Comparison of ENCODE assay signal across 1 cellular context in the genomic region with DNA sequence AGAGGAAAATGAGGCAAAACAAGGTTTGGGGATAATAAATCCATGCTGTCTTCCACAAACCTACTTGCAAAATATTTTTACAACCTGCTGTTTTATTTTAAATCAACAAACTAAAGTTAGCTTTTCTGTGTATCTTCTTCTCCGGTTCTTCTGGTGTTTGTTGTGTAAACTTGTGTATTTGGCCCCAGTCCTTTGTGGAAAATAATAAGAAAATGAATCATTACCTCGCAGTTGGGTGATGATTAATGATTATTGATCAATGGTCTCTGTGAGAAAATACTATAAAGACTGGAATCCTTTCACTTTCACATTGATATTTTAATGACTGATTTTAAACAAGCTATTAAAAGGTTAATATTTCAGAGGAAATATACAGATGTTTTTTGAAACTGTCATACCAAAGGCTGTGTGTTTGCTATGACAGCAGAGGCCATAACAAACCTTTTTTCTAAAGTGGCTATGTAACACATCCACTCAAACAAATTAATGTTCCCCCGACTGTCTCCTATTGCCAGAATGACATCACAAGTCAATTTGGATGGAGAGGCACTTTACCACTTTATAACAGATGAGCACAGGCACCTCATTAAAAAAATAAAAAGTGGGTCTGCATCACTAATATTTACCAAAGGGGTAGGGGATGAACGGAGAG.
TF ChIP-seq lines count a peak whose summit lies in the region.

No MANE protein-coding gene starts in this region.

TF ChIP-seq in HEK293, 187 proteins besides CTCF, POLR2A, EP300 and RAD21 (continued from another document):
- TF ChIP-seq, protein P1, sequence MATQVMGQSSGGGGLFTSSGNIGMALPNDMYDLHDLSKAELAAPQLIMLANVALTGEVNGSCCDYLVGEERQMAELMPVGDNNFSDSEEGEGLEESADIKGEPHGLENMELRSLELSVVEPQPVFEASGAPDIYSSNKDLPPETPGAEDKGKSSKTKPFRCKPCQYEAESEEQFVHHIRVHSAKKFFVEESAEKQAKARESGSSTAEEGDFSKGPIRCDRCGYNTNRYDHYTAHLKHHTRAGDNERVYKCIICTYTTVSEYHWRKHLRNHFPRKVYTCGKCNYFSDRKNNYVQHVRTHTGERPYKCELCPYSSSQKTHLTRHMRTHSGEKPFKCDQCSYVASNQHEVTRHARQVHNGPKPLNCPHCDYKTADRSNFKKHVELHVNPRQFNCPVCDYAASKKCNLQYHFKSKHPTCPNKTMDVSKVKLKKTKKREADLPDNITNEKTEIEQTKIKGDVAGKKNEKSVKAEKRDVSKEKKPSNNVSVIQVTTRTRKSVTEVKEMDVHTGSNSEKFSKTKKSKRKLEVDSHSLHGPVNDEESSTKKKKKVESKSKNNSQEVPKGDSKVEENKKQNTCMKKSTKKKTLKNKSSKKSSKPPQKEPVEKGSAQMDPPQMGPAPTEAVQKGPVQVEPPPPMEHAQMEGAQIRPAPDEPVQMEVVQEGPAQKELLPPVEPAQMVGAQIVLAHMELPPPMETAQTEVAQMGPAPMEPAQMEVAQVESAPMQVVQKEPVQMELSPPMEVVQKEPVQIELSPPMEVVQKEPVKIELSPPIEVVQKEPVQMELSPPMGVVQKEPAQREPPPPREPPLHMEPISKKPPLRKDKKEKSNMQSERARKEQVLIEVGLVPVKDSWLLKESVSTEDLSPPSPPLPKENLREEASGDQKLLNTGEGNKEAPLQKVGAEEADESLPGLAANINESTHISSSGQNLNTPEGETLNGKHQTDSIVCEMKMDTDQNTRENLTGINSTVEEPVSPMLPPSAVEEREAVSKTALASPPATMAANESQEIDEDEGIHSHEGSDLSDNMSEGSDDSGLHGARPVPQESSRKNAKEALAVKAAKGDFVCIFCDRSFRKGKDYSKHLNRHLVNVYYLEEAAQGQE (tag by site-specific recombination; IDR thresholded peaks at IDR 0.05), result no peak
- TF ChIP-seq ZNF76 (tag by site-specific recombination; IDR thresholded peaks at IDR 0.05; ENCODE audit: borderline replicate concordance, low read depth) (no peak), ZNF791 (tag by site-specific recombination; IDR thresholded peaks at IDR 0.05) (no peak), ZNF24 (tag by site-specific recombination; IDR thresholded peaks at IDR 0.05) (no peak), ZNF175 (tag by site-specific recombination; IDR thresholded peaks at IDR 0.05) (no peak), ZNF140 (tag by site-specific recombination; IDR thresholded peaks at IDR 0.05) (no peak), GLI4 (tag by site-specific recombination; IDR thresholded peaks at IDR 0.05) (no peak), KLF8 (tag by site-specific recombination; IDR thresholded peaks at IDR 0.05) (no peak), ZNF146 (tag by site-specific recombination; IDR thresholded peaks at IDR 0.05) (no peak), SP2 (tag by site-specific recombination; IDR thresholded peaks at IDR 0.05) (no peak), ZNF624 (tag by site-specific recombination; IDR thresholded peaks at IDR 0.05) (no peak), PRDM1 (tag by site-specific recombination; IDR thresholded peaks at IDR 0.05) (no peak), MZF1 (tag by site-specific recombination; IDR thresholded peaks at IDR 0.05; ENCODE audit: borderline replicate concordance) (no peak), ZNF585B (tag by site-specific recombination; IDR thresholded peaks at IDR 0.05) (no peak), ZSCAN30 (tag by site-specific recombination; IDR thresholded peaks at IDR 0.05) (no peak), ZNF677 (tag by site-specific recombination; IDR thresholded peaks at IDR 0.05) (no peak), ZNF248 (tag by site-specific recombination; IDR thresholded peaks at IDR 0.05) (no peak), ZNF514 (tag by site-specific recombination; IDR thresholded peaks at IDR 0.05) (no peak), ZNF529 (tag by site-specific recombination; IDR thresholded peaks at IDR 0.05; ENCODE audit: insufficient replicate concordance) (no peak), ZNF366 (tag by site-specific recombination; conservative IDR thresholded peaks at IDR 0.05) (no peak), ZNF223 (tag by site-specific recombination; IDR thresholded peaks at IDR 0.05) (no peak), ZNF600 (tag by site-specific recombination; IDR thresholded peaks at IDR 0.05) (peak; percentile 20; the same call in 1 of the 2 replicates), ZNF530 (tag by site-specific recombination; IDR thresholded peaks at IDR 0.05; ENCODE audit: low read depth) (no peak), EGR2 (tag by site-specific recombination; IDR thresholded peaks at IDR 0.05; ENCODE audit: low read depth) (no peak), ZNF560 (tag by site-specific recombination; IDR thresholded peaks at IDR 0.05; ENCODE audit: borderline replicate concordance) (no peak), ZNF843 (tag by site-specific recombination; IDR thresholded peaks at IDR 0.05) (no peak), ZNF555 (tag by site-specific recombination; conservative IDR thresholded peaks at IDR 0.05) (no peak), ZNF610 (tag by site-specific recombination; IDR thresholded peaks at IDR 0.05; ENCODE audit: borderline replicate concordance) (no peak), ZNF174 (tag by site-specific recombination; IDR thresholded peaks at IDR 0.05) (no peak), ZNF2 (tag by site-specific recombination; IDR thresholded peaks at IDR 0.05) (no peak), ZNF433 (tag by site-specific recombination; IDR thresholded peaks at IDR 0.05; ENCODE audit: low read depth) (no peak), ZNF423 (tag by site-specific recombination; IDR thresholded peaks at IDR 0.05) (no peak)
- TF ChIP-seq, protein P2, sequence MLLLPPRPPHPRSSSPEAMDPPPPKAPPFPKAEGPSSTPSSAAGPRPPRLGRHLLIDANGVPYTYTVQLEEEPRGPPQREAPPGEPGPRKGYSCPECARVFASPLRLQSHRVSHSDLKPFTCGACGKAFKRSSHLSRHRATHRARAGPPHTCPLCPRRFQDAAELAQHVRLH (tag by site-specific recombination; IDR thresholded peaks at IDR 0.05), result no peak
- TF ChIP-seq, protein P3, sequence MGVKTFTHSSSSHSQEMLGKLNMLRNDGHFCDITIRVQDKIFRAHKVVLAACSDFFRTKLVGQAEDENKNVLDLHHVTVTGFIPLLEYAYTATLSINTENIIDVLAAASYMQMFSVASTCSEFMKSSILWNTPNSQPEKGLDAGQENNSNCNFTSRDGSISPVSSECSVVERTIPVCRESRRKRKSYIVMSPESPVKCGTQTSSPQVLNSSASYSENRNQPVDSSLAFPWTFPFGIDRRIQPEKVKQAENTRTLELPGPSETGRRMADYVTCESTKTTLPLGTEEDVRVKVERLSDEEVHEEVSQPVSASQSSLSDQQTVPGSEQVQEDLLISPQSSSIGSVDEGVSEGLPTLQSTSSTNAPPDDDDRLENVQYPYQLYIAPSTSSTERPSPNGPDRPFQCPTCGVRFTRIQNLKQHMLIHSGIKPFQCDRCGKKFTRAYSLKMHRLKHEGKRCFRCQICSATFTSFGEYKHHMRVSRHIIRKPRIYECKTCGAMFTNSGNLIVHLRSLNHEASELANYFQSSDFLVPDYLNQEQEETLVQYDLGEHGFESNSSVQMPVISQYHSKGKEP (tag by site-specific recombination; IDR thresholded peaks at IDR 0.05), result 0 out of 2 replicates have a peak, but pooled peaks have one; percentile 24
- TF ChIP-seq, protein P4, sequence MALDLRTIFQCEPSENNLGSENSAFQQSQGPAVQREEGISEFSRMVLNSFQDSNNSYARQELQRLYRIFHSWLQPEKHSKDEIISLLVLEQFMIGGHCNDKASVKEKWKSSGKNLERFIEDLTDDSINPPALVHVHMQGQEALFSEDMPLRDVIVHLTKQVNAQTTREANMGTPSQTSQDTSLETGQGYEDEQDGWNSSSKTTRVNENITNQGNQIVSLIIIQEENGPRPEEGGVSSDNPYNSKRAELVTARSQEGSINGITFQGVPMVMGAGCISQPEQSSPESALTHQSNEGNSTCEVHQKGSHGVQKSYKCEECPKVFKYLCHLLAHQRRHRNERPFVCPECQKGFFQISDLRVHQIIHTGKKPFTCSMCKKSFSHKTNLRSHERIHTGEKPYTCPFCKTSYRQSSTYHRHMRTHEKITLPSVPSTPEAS (tag by site-specific recombination; IDR thresholded peaks at IDR 0.05), result no peak
- TF ChIP-seq, protein P5, sequence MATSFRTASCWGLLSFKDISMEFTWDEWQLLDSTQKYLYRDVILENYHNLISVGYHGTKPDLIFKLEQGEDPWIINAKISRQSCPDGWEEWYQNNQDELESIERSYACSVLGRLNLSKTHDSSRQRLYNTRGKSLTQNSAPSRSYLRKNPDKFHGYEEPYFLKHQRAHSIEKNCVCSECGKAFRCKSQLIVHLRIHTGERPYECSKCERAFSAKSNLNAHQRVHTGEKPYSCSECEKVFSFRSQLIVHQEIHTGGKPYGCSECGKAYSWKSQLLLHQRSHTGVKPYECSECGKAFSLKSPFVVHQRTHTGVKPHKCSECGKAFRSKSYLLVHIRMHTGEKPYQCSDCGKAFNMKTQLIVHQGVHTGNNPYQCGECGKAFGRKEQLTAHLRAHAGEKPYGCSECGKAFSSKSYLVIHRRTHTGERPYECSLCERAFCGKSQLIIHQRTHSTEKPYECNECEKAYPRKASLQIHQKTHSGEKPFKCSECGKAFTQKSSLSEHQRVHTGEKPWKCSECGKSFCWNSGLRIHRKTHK (tag by site-specific recombination; IDR thresholded peaks at IDR 0.05), result no peak
- TF ChIP-seq, protein P6, sequence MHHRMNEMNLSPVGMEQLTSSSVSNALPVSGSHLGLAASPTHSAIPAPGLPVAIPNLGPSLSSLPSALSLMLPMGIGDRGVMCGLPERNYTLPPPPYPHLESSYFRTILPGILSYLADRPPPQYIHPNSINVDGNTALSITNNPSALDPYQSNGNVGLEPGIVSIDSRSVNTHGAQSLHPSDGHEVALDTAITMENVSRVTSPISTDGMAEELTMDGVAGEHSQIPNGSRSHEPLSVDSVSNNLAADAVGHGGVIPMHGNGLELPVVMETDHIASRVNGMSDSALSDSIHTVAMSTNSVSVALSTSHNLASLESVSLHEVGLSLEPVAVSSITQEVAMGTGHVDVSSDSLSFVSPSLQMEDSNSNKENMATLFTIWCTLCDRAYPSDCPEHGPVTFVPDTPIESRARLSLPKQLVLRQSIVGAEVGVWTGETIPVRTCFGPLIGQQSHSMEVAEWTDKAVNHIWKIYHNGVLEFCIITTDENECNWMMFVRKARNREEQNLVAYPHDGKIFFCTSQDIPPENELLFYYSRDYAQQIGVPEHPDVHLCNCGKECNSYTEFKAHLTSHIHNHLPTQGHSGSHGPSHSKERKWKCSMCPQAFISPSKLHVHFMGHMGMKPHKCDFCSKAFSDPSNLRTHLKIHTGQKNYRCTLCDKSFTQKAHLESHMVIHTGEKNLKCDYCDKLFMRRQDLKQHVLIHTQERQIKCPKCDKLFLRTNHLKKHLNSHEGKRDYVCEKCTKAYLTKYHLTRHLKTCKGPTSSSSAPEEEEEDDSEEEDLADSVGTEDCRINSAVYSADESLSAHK (tag by site-specific recombination; IDR thresholded peaks at IDR 0.05), result peak; percentile 59
- TF ChIP-seq, protein P7, sequence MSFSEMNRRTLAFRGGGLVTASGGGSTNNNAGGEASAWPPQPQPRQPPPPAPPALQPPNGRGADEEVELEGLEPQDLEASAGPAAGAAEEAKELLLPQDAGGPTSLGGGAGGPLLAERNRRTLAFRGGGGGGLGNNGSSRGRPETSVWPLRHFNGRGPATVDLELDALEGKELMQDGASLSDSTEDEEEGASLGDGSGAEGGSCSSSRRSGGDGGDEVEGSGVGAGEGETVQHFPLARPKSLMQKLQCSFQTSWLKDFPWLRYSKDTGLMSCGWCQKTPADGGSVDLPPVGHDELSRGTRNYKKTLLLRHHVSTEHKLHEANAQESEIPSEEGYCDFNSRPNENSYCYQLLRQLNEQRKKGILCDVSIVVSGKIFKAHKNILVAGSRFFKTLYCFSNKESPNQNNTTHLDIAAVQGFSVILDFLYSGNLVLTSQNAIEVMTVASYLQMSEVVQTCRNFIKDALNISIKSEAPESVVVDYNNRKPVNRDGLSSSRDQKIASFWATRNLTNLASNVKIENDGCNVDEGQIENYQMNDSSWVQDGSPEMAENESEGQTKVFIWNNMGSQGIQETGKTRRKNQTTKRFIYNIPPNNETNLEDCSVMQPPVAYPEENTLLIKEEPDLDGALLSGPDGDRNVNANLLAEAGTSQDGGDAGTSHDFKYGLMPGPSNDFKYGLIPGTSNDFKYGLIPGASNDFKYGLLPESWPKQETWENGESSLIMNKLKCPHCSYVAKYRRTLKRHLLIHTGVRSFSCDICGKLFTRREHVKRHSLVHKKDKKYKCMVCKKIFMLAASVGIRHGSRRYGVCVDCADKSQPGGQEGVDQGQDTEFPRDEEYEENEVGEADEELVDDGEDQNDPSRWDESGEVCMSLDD (tag by site-specific recombination; IDR thresholded peaks at IDR 0.05), result no peak
- TF ChIP-seq, protein P8, sequence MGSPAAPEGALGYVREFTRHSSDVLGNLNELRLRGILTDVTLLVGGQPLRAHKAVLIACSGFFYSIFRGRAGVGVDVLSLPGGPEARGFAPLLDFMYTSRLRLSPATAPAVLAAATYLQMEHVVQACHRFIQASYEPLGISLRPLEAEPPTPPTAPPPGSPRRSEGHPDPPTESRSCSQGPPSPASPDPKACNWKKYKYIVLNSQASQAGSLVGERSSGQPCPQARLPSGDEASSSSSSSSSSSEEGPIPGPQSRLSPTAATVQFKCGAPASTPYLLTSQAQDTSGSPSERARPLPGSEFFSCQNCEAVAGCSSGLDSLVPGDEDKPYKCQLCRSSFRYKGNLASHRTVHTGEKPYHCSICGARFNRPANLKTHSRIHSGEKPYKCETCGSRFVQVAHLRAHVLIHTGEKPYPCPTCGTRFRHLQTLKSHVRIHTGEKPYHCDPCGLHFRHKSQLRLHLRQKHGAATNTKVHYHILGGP (tag by site-specific recombination; IDR thresholded peaks at IDR 0.05), result no peak
- TF ChIP-seq, protein P9, sequence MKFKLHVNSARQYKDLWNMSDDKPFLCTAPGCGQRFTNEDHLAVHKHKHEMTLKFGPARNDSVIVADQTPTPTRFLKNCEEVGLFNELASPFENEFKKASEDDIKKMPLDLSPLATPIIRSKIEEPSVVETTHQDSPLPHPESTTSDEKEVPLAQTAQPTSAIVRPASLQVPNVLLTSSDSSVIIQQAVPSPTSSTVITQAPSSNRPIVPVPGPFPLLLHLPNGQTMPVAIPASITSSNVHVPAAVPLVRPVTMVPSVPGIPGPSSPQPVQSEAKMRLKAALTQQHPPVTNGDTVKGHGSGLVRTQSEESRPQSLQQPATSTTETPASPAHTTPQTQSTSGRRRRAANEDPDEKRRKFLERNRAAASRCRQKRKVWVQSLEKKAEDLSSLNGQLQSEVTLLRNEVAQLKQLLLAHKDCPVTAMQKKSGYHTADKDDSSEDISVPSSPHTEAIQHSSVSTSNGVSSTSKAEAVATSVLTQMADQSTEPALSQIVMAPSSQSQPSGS (tag by site-specific recombination; IDR thresholded peaks at IDR 0.05; ENCODE audit: low read depth), result 0 out of 2 replicates have a peak, but pooled peaks have one; percentile 16
